8 cellular contexts compared by ENCODE assay signal in genomic region chr17:35588196-35588920, GRCh38. TPM values are rescaled to one million over a fixed set of nuclear protein-coding genes. Genes with fewer than 3 reads are reported as not detected.
A peak's percentile ranks its signal among the peaks of the same experiment; 100 is the strongest.
DNase-seq lines count a peak whose midpoint lies in the region; ATAC-seq and TF ChIP-seq lines count a peak whose summit lies in the region.

No MANE protein-coding gene starts in this region.

- in situ Hi-C loops in Caki2 (cut with HindIII; ENCODE audit: low pct_unique_long_range_greater_than_20kb, low sequenced_read_pairs), result no loop called here

- peaks cover 17% of the 10 kb centered on the region for H3K27me3 Mint-ChIP-seq in brain
- H3K27me3 Mint-ChIP-seq in mesothelial cell of epicardium (ENCODE audit: low read depth), result peaks cover 13% of the 10 kb centered on the region

- H3K36me3 Mint-ChIP-seq in brain (peaks cover 2% of the 10 kb centered on the region), mesothelial cell of epicardium (no peaks in the 10 kb centered on the region)

- DNase-seq in Caki2 (ENCODE audit: low read depth) (peak; percentile 81), LHCN-M2 (ENCODE audit: low read depth) (peak; percentile 66), mesothelial cell of epicardium (ENCODE audit: low spot score in 2 of 2, unreplicated experiment in 2 of 2) (no peak), NK-92 (lab: John Stamatoyannopoulos, UW; ENCODE audit: unreplicated experiment) (no peak)
- no peak for DNase-seq in activated effector memory CD4-positive, alpha-beta T cell treated with anti-CD3 and anti-CD28 coated beads, Interleukin-2, amount 50 U/mL, for 16 hours

- TF ChIP-seq CTCF in brain (conservative IDR thresholded peaks at IDR 0.05) (no peak), mesothelial cell of epicardium (IDR thresholded peaks at IDR 0.05; ENCODE audit: unreplicated experiment) (no peak)

- H3K4me3 Mint-ChIP-seq in brain (peak overlapping the region; percentile 91 to 99 (median 98)), mesothelial cell of epicardium (peak overlapping the region; percentile 95)

- H3K9me3 Mint-ChIP-seq in brain (no peaks in the 10 kb centered on the region), mesothelial cell of epicardium (no peaks in the 10 kb centered on the region)

- no peak for ATAC-seq in HG02610 (IDR thresholded peaks at IDR 0.05; ENCODE audit: unreplicated experiment)
- no peak for ATAC-seq in GM21717 (IDR thresholded peaks at IDR 0.05; ENCODE audit: unreplicated experiment)

- H3K4me1 Mint-ChIP-seq in brain (peaks cover 62% of the 10 kb centered on the region), mesothelial cell of epicardium (peaks cover 40% of the 10 kb centered on the region)

- peak overlapping the region; percentile 98 to 100 (median 99) for H3K27ac Mint-ChIP-seq in brain
- peak overlapping the region; percentile 98 for H3K27ac Mint-ChIP-seq in mesothelial cell of epicardium

RNA-seq across cellular contexts. Expression of gene AP2B1, which starts 1.2 kb away (rescaled TPM):
- 118 and 135 TPM in 2 replicates for total RNA-seq in Caki2 (2014; rRNA removed; shearing (Covaris generic); ENCODE audit: low replicate concordance)
- total RNA-seq in LHCN-M2 (2014; rRNA removed) (75.3 and 100 TPM in 2 replicates), mesothelial cell of epicardium (155 to 158 TPM (median 155 TPM) in 3 replicates)
- 115 TPM for polyA plus RNA-seq in LHCN-M2 (2012)
- 261 TPM for polyA plus RNA-seq in brain (ENCODE audit: insufficient read depth, low read depth, low replicate concordance)

RNA-seq across cellular contexts. Expression of gene PEX12, which starts 10.0 kb away (rescaled TPM):
- total RNA-seq in Caki2 (2014; rRNA removed; shearing (Covaris generic); ENCODE audit: low replicate concordance), result 5.6 and 10.5 TPM in 2 replicates
- 6.9 and 7.1 TPM in 2 replicates for total RNA-seq in LHCN-M2 (2014; rRNA removed)
- 3.3 TPM for polyA plus RNA-seq in LHCN-M2 (2012)
- polyA plus RNA-seq in brain (ENCODE audit: insufficient read depth, low read depth, low replicate concordance), result 6.3 TPM
- 5.0 to 7.5 TPM (median 5.1 TPM) in 3 replicates for total RNA-seq in mesothelial cell of epicardium

RNA-seq across cellular contexts. Expression of gene SLFN14, which starts 27.7 kb away (rescaled TPM):
- not detected in 2 replicates for total RNA-seq in Caki2 (2014; rRNA removed; shearing (Covaris generic); ENCODE audit: low replicate concordance)
- total RNA-seq in LHCN-M2 (2014; rRNA removed) (not detected in 2 replicates), mesothelial cell of epicardium (not detected in 3 replicates)
- not detected for polyA plus RNA-seq in LHCN-M2 (2012)
- polyA plus RNA-seq in brain (ENCODE audit: insufficient read depth, low read depth, low replicate concordance), result not detected

RNA-seq across cellular contexts. Expression of gene SLFN12L, which starts 50.9 kb away (rescaled TPM):
- total RNA-seq in Caki2 (2014; rRNA removed; shearing (Covaris generic); ENCODE audit: low replicate concordance), result not detected in 2 replicates
- total RNA-seq in LHCN-M2 (2014; rRNA removed) (0.19 TPM in 1 of 2 replicates, not detected in the other), mesothelial cell of epicardium (0.09 to 0.18 TPM (median 0.09 TPM) in 3 replicates)
- 0.04 TPM for polyA plus RNA-seq in LHCN-M2 (2012)
- polyA plus RNA-seq in brain (ENCODE audit: insufficient read depth, low read depth, low replicate concordance), result not detected

Comparison
In these comparisons a context has a peak if more than half of its experiments do, and no peak if none do; other contexts are left out.
1. DNase-seq: peak in Caki2 (single experiment) and LHCN-M2 (single experiment); none in mesothelial cell of epicardium (0 of 2), activated effector memory CD4-positive, alpha-beta T cell treated with anti-CD3 and anti-CD28 coated beads, Interleukin-2, amount 50 U/mL, for 16 hours (single experiment) and NK-92 (single experiment).